ENCODE assay signal across 1 cellular context in the genomic region with DNA sequence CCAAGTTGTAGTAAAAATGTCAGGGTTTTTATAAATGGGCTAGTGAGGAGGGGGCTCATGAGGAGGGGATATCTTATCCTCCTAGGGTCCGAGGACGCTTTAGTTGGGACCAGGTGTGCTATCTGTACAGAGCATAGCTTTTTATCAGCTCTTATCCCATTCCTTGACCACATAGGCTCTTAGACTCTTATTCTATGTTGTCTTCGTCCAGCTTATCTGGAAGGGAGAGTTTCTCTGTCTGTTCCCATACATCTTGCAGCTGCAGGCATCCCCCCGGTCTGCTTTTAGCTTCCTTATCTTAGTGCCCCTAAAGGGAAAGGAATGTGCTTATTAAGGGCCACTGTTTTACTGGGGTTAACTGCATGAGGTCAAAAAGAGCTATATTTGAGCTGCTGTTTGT.
A peak's percentile ranks its signal among the peaks of the same experiment; 100 is the strongest.
TF ChIP-seq lines count a peak whose summit lies in the region.

No MANE protein-coding gene starts in this region.

TF ChIP-seq in K562, 482 proteins besides CTCF, POLR2A, EP300 and RAD21 (continued from another document and continues in another):
- TF ChIP-seq, protein P1, sequence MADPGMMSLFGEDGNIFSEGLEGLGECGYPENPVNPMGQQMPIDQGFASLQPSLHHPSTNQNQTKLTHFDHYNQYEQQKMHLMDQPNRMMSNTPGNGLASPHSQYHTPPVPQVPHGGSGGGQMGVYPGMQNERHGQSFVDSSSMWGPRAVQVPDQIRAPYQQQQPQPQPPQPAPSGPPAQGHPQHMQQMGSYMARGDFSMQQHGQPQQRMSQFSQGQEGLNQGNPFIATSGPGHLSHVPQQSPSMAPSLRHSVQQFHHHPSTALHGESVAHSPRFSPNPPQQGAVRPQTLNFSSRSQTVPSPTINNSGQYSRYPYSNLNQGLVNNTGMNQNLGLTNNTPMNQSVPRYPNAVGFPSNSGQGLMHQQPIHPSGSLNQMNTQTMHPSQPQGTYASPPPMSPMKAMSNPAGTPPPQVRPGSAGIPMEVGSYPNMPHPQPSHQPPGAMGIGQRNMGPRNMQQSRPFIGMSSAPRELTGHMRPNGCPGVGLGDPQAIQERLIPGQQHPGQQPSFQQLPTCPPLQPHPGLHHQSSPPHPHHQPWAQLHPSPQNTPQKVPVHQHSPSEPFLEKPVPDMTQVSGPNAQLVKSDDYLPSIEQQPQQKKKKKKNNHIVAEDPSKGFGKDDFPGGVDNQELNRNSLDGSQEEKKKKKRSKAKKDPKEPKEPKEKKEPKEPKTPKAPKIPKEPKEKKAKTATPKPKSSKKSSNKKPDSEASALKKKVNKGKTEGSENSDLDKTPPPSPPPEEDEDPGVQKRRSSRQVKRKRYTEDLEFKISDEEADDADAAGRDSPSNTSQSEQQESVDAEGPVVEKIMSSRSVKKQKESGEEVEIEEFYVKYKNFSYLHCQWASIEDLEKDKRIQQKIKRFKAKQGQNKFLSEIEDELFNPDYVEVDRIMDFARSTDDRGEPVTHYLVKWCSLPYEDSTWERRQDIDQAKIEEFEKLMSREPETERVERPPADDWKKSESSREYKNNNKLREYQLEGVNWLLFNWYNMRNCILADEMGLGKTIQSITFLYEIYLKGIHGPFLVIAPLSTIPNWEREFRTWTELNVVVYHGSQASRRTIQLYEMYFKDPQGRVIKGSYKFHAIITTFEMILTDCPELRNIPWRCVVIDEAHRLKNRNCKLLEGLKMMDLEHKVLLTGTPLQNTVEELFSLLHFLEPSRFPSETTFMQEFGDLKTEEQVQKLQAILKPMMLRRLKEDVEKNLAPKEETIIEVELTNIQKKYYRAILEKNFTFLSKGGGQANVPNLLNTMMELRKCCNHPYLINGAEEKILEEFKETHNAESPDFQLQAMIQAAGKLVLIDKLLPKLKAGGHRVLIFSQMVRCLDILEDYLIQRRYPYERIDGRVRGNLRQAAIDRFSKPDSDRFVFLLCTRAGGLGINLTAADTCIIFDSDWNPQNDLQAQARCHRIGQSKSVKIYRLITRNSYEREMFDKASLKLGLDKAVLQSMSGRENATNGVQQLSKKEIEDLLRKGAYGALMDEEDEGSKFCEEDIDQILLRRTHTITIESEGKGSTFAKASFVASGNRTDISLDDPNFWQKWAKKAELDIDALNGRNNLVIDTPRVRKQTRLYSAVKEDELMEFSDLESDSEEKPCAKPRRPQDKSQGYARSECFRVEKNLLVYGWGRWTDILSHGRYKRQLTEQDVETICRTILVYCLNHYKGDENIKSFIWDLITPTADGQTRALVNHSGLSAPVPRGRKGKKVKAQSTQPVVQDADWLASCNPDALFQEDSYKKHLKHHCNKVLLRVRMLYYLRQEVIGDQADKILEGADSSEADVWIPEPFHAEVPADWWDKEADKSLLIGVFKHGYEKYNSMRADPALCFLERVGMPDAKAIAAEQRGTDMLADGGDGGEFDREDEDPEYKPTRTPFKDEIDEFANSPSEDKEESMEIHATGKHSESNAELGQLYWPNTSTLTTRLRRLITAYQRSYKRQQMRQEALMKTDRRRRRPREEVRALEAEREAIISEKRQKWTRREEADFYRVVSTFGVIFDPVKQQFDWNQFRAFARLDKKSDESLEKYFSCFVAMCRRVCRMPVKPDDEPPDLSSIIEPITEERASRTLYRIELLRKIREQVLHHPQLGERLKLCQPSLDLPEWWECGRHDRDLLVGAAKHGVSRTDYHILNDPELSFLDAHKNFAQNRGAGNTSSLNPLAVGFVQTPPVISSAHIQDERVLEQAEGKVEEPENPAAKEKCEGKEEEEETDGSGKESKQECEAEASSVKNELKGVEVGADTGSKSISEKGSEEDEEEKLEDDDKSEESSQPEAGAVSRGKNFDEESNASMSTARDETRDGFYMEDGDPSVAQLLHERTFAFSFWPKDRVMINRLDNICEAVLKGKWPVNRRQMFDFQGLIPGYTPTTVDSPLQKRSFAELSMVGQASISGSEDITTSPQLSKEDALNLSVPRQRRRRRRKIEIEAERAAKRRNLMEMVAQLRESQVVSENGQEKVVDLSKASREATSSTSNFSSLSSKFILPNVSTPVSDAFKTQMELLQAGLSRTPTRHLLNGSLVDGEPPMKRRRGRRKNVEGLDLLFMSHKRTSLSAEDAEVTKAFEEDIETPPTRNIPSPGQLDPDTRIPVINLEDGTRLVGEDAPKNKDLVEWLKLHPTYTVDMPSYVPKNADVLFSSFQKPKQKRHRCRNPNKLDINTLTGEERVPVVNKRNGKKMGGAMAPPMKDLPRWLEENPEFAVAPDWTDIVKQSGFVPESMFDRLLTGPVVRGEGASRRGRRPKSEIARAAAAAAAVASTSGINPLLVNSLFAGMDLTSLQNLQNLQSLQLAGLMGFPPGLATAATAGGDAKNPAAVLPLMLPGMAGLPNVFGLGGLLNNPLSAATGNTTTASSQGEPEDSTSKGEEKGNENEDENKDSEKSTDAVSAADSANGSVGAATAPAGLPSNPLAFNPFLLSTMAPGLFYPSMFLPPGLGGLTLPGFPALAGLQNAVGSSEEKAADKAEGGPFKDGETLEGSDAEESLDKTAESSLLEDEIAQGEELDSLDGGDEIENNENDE (IDR thresholded peaks at IDR 0.05; ENCODE audit: low read depth, low read length): no peak
- TF ChIP-seq ZNF408 (CRISPR knock-in tag; IDR thresholded peaks at IDR 0.05; ENCODE audit: low read depth): no peak
- no peak for TF ChIP-seq PHB (CRISPR knock-in tag; IDR thresholded peaks at IDR 0.05)
- no peak for TF ChIP-seq COPS2 (conservative IDR thresholded peaks at IDR 0.05)
- no peak for TF ChIP-seq SIRT6 (IDR thresholded peaks at IDR 0.05; ENCODE audit: low read depth, low read length)
- TF ChIP-seq YY1 (IDR thresholded peaks at IDR 0.05; ENCODE audit: borderline replicate concordance in 1 of 3, control insufficient read depth in 1 of 3, extremely low read depth in 1 of 3, insufficient read depth in 3 of 3, insufficient read length in 1 of 3, insufficient replicate concordance in 2 of 3, low read depth in 1 of 3, low read length in 2 of 3): no peak
- TF ChIP-seq ZNF12 (CRISPR knock-in tag; IDR thresholded peaks at IDR 0.05): no peak
- TF ChIP-seq ZNF224 (CRISPR knock-in tag; IDR thresholded peaks at IDR 0.05): no peak
- TF ChIP-seq, protein P2, sequence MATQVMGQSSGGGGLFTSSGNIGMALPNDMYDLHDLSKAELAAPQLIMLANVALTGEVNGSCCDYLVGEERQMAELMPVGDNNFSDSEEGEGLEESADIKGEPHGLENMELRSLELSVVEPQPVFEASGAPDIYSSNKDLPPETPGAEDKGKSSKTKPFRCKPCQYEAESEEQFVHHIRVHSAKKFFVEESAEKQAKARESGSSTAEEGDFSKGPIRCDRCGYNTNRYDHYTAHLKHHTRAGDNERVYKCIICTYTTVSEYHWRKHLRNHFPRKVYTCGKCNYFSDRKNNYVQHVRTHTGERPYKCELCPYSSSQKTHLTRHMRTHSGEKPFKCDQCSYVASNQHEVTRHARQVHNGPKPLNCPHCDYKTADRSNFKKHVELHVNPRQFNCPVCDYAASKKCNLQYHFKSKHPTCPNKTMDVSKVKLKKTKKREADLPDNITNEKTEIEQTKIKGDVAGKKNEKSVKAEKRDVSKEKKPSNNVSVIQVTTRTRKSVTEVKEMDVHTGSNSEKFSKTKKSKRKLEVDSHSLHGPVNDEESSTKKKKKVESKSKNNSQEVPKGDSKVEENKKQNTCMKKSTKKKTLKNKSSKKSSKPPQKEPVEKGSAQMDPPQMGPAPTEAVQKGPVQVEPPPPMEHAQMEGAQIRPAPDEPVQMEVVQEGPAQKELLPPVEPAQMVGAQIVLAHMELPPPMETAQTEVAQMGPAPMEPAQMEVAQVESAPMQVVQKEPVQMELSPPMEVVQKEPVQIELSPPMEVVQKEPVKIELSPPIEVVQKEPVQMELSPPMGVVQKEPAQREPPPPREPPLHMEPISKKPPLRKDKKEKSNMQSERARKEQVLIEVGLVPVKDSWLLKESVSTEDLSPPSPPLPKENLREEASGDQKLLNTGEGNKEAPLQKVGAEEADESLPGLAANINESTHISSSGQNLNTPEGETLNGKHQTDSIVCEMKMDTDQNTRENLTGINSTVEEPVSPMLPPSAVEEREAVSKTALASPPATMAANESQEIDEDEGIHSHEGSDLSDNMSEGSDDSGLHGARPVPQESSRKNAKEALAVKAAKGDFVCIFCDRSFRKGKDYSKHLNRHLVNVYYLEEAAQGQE (CRISPR knock-in tag; IDR thresholded peaks at IDR 0.05; ENCODE audit: low read depth): no peak
- TF ChIP-seq STAG1 (CRISPR knock-in tag; IDR thresholded peaks at IDR 0.05; ENCODE audit: borderline replicate concordance): no peak
- no peak for TF ChIP-seq SP1 (CRISPR knock-in tag; IDR thresholded peaks at IDR 0.05)
- no peak for TF ChIP-seq ZC3H8 (IDR thresholded peaks at IDR 0.05)
- TF ChIP-seq DDX20 (tag; IDR thresholded peaks at IDR 0.05; ENCODE audit: low read depth): no peak
- TF ChIP-seq ARID1B (IDR thresholded peaks at IDR 0.05): peak; percentile 97
- TF ChIP-seq TBP (optimal IDR thresholded peaks at IDR 0.05; ENCODE audit: low read depth, low read length): no peak
- no peak for TF ChIP-seq MCM3 (IDR thresholded peaks at IDR 0.05)
- no peak for TF ChIP-seq ZNF347 (CRISPR knock-in tag; IDR thresholded peaks at IDR 0.05; ENCODE audit: low read depth)
- TF ChIP-seq DIDO1 (tag; IDR thresholded peaks at IDR 0.05; ENCODE audit: low read depth): no peak
- TF ChIP-seq HDAC1 (IDR thresholded peaks at IDR 0.05): peak; percentile 64 to 90; a peak in 3 of 4 replicates
- peak; percentile 31 for TF ChIP-seq BRD9 (IDR thresholded peaks at IDR 0.05; ENCODE audit: low read depth, partially characterized antibody)
- peak; percentile 99 for TF ChIP-seq CBFA2T3 (IDR thresholded peaks at IDR 0.05)
- TF ChIP-seq, protein P3, sequence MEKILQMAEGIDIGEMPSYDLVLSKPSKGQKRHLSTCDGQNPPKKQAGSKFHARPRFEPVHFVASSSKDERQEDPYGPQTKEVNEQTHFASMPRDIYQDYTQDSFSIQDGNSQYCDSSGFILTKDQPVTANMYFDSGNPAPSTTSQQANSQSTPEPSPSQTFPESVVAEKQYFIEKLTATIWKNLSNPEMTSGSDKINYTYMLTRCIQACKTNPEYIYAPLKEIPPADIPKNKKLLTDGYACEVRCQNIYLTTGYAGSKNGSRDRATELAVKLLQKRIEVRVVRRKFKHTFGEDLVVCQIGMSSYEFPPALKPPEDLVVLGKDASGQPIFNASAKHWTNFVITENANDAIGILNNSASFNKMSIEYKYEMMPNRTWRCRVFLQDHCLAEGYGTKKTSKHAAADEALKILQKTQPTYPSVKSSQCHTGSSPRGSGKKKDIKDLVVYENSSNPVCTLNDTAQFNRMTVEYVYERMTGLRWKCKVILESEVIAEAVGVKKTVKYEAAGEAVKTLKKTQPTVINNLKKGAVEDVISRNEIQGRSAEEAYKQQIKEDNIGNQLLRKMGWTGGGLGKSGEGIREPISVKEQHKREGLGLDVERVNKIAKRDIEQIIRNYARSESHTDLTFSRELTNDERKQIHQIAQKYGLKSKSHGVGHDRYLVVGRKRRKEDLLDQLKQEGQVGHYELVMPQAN (IDR thresholded peaks at IDR 0.05; ENCODE audit: borderline replicate concordance): no peak
- TF ChIP-seq BDP1 (IDR thresholded peaks at IDR 0.05; ENCODE audit: insufficient read depth, insufficient read length): no peak
- TF ChIP-seq, protein P4, sequence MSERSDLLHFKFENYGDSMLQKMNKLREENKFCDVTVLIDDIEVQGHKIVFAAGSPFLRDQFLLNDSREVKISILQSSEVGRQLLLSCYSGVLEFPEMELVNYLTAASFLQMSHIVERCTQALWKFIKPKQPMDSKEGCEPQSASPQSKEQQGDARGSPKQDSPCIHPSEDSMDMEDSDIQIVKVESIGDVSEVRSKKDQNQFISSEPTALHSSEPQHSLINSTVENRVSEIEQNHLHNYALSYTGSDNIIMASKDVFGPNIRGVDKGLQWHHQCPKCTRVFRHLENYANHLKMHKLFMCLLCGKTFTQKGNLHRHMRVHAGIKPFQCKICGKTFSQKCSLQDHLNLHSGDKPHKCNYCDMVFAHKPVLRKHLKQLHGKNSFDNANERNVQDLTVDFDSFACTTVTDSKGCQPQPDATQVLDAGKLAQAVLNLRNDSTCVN (CRISPR knock-in tag; IDR thresholded peaks at IDR 0.05): no peak
- TF ChIP-seq, protein P5, sequence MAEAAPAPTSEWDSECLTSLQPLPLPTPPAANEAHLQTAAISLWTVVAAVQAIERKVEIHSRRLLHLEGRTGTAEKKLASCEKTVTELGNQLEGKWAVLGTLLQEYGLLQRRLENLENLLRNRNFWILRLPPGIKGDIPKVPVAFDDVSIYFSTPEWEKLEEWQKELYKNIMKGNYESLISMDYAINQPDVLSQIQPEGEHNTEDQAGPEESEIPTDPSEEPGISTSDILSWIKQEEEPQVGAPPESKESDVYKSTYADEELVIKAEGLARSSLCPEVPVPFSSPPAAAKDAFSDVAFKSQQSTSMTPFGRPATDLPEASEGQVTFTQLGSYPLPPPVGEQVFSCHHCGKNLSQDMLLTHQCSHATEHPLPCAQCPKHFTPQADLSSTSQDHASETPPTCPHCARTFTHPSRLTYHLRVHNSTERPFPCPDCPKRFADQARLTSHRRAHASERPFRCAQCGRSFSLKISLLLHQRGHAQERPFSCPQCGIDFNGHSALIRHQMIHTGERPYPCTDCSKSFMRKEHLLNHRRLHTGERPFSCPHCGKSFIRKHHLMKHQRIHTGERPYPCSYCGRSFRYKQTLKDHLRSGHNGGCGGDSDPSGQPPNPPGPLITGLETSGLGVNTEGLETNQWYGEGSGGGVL (CRISPR knock-in tag; IDR thresholded peaks at IDR 0.05): no peak
- TF ChIP-seq, protein P6, sequence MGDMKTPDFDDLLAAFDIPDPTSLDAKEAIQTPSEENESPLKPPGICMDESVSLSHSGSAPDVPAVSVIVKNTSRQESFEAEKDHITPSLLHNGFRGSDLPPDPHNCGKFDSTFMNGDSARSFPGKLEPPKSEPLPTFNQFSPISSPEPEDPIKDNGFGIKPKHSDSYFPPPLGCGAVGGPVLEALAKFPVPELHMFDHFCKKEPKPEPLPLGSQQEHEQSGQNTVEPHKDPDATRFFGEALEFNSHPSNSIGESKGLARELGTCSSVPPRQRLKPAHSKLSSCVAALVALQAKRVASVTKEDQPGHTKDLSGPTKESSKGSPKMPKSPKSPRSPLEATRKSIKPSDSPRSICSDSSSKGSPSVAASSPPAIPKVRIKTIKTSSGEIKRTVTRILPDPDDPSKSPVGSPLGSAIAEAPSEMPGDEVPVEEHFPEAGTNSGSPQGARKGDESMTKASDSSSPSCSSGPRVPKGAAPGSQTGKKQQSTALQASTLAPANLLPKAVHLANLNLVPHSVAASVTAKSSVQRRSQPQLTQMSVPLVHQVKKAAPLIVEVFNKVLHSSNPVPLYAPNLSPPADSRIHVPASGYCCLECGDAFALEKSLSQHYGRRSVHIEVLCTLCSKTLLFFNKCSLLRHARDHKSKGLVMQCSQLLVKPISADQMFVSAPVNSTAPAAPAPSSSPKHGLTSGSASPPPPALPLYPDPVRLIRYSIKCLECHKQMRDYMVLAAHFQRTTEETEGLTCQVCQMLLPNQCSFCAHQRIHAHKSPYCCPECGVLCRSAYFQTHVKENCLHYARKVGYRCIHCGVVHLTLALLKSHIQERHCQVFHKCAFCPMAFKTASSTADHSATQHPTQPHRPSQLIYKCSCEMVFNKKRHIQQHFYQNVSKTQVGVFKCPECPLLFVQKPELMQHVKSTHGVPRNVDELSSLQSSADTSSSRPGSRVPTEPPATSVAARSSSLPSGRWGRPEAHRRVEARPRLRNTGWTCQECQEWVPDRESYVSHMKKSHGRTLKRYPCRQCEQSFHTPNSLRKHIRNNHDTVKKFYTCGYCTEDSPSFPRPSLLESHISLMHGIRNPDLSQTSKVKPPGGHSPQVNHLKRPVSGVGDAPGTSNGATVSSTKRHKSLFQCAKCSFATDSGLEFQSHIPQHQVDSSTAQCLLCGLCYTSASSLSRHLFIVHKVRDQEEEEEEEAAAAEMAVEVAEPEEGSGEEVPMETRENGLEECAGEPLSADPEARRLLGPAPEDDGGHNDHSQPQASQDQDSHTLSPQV (IDR thresholded peaks at IDR 0.05): no peak
